ENCODE assay signal across 8 cellular contexts in the genomic region with DNA sequence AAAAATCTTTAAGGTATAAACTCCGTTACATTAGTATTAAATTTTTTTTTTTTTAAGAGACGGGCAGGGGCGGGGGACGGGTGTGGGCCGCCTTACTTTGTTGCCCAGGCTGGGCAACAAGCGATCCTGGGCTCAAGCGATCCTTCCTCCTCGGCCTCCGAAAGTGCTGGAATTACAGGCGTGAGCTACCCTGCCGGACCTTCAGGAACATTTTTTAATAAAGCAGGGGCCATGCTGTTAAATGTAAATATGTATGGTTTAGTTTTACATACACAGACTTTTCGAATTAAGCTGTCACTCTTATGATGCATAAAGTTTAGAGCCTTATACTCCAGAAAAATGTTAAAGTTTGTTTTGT. TPM values are rescaled to one million over a fixed set of nuclear protein-coding genes. Genes with fewer than 3 reads are reported as not detected.
DNase-seq lines count a peak whose midpoint lies in the region; ATAC-seq and TF ChIP-seq lines count a peak whose summit lies in the region.

No MANE protein-coding gene starts in this region.

- H3K27me3 ChIP-seq in testis, result no peaks in the 10 kb centered on the region

- no peaks in the 10 kb centered on the region for H3K36me3 ChIP-seq in testis (ENCODE audit: low read depth, missing control alignments)

- H3K9me3 ChIP-seq in testis, result no peaks in the 10 kb centered on the region

- WGBS in testis, 2 donors, result 4 to 5% methylated on average over 12 of the region's 12 CpGs

- no peak for TF ChIP-seq CTCF in testis (IDR thresholded peaks at IDR 0.05)

- H3K27ac ChIP-seq in testis, result peak overlapping the region; percentile 97 to 99

- H3K36me3 Mint-ChIP-seq in activated CD4-positive, alpha-beta T cell treated with anti-CD3 and anti-CD28 coated beads, Interleukin-2, amount 10 ng/mL, durations not matched to agents 24 days and 14 days (ENCODE audit: low read depth), result peaks cover 14% of the 10 kb centered on the region
- H3K36me3 Mint-ChIP-seq in activated naive CD8-positive, alpha-beta T cell, result no peaks in the 10 kb centered on the region

- peaks cover 41% of the 10 kb centered on the region for H3K4me1 Mint-ChIP-seq in activated CD4-positive, alpha-beta T cell treated with anti-CD3 and anti-CD28 coated beads, Interleukin-2, amount 10 ng/mL, durations not matched to agents 24 days and 14 days
- H3K4me1 Mint-ChIP-seq in activated naive CD8-positive, alpha-beta T cell (ENCODE audit: low read depth), result peaks cover 52% of the 10 kb centered on the region

- no peak for TF ChIP-seq POLR2A in testis (IDR thresholded peaks at IDR 0.05)

- H3K9me3 Mint-ChIP-seq in activated CD4-positive, alpha-beta T cell treated with anti-CD3 and anti-CD28 coated beads, Interleukin-2, amount 10 ng/mL, durations not matched to agents 24 days and 14 days, result no peaks in the 10 kb centered on the region
- H3K9me3 Mint-ChIP-seq in activated naive CD8-positive, alpha-beta T cell (ENCODE audit: low read depth), result no peaks in the 10 kb centered on the region

- no peak overlapping the region for H3K27ac Mint-ChIP-seq in activated CD4-positive, alpha-beta T cell treated with anti-CD3 and anti-CD28 coated beads, Interleukin-2, amount 10 ng/mL, durations not matched to agents 24 days and 14 days
- H3K27ac Mint-ChIP-seq in activated naive CD8-positive, alpha-beta T cell, result no peak overlapping the region

- no peak for DNase-seq in activated CD4-positive, alpha-beta T cell treated with anti-CD3 and anti-CD28 coated beads, Interleukin-2, amount 10 ng/mL, durations not matched to agents 24 days and 14 days
- no peak for DNase-seq in activated CD4-positive, alpha-beta T cell treated with anti-CD3 and anti-CD28 coated beads for 1 hour
- DNase-seq in kidney tubule cell (ENCODE audit: low spot score) (peak; percentile 38), testis (peak; percentile 42), NCI-H1092 treated with DMSO at 0.1 percent for 48 hours (lab: John Stamatoyannopoulos, UW) (no peak), MV-4-11 (lab: John Stamatoyannopoulos, UW) (no peak)

- no peaks in the 10 kb centered on the region for H3K27me3 Mint-ChIP-seq in activated CD4-positive, alpha-beta T cell treated with anti-CD3 and anti-CD28 coated beads, Interleukin-2, amount 10 ng/mL, durations not matched to agents 24 days and 14 days
- H3K27me3 Mint-ChIP-seq in activated naive CD8-positive, alpha-beta T cell, result no peaks in the 10 kb centered on the region

- H3K4me1 ChIP-seq in testis, result peaks cover 14% of the 10 kb centered on the region

- peak overlapping the region; percentile 81 to 94 for H3K4me3 ChIP-seq in testis

- intact Hi-C loops in activated CD4-positive, alpha-beta T cell treated with anti-CD3 and anti-CD28 coated beads, Interleukin-2, amount 10 ng/mL, durations not matched to agents 24 days and 14 days (cut with micrococcal nuclease), result loop anchor here (5.0 kb wide), 1 partner anchor 1445 kb away; the partner anchor contains the start of genes PRR11 and SKA2
- intact Hi-C loops in testis (cut with DNase I; ENCODE audit: low total_unique reads), result no loop called here

- H3K4me3 Mint-ChIP-seq in activated CD4-positive, alpha-beta T cell treated with anti-CD3 and anti-CD28 coated beads, Interleukin-2, amount 10 ng/mL, durations not matched to agents 24 days and 14 days, result peak overlapping the region; percentile 95
- peak overlapping the region; percentile 96 for H3K4me3 Mint-ChIP-seq in activated naive CD8-positive, alpha-beta T cell

- ATAC-seq in HG03045 (IDR thresholded peaks at IDR 0.05; ENCODE audit: unreplicated experiment), result no peak

RNA-seq across cellular contexts. Expression of gene PPM1D, which starts 2.4 kb away (rescaled TPM):
- total RNA-seq in activated CD4-positive, alpha-beta T cell treated with anti-CD3 and anti-CD28 coated beads, Interleukin-2, amount 10 ng/mL, durations not matched to agents 24 days and 14 days, result 17.1 and 17.9 TPM in 2 replicates
- total RNA-seq in testis, result 10 to 100 TPM; 31.5 to 34.9 TPM
- polyA plus RNA-seq in testis (ENCODE audit: insufficient read depth, low read depth, low replicate concordance), result 40.7 TPM

Comparison
In these comparisons a context has a peak if more than half of its experiments do, and no peak if none do; other contexts are left out.
1. DNase-seq: peak in kidney tubule cell (single experiment) and testis (single experiment); none in activated CD4-positive, alpha-beta T cell treated with anti-CD3 and anti-CD28 coated beads, Interleukin-2, amount 10 ng/mL, durations not matched to agents 24 days and 14 days (single experiment), activated CD4-positive, alpha-beta T cell treated with anti-CD3 and anti-CD28 coated beads for 1 hour (single experiment), NCI-H1092 treated with DMSO at 0.1 percent for 48 hours (single experiment) and MV-4-11 (single experiment).